ENCODE assay signal across 11 cellular contexts in the genomic region with DNA sequence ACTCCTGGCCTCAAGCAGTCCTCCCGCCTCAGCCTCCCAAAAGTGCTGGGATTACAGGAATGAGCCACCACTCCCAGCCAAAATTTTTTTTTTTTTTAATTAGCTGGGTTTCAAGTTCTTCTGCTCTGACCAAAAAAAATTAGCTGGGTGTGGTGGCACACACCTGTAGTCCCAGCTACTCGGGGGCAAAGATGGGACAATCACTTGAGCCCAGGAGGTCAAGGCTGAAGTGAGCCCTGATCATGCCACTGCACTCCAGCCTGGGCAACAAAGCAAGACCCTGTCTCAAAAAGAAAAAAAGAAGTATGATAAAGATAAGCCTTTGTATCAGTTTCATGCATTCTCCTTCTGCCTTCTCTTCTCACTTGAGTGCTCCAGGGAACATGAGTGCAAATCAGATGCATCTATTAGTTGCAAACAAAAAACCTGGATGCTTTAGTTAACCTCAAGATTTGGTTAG. TPM values are rescaled to one million over a fixed set of nuclear protein-coding genes. Genes with fewer than 3 reads are reported as not detected.
DNase-seq lines count a peak whose midpoint lies in the region; ATAC-seq, FAIRE-seq and TF ChIP-seq lines count a peak whose summit lies in the region.
"Had no signal": no experiment of that assay in that cellular context is flagged by ENCODE, and none has a peak within 500 bp of the region (broad histone marks: within the 10 kb centered on the region; RNA-seq: fewer than 3 reads in every experiment).

No MANE protein-coding gene starts in this region.

- H3K9ac ChIP-seq in ES-I3 (ENCODE audit: low read depth, low read length) = 0 out of 2 replicates have a peak overlapping the region, but pooled peaks have one; percentile 62

- no peak for DNase-seq in A549 (ENCODE audit: low read depth in 1 of 2, low spot score in 1 of 2)
- DNase-seq in breast epithelium (ENCODE audit: low spot score in 2 of 2) = no peak
- no peak for DNase-seq in naive thymus-derived CD4-positive, alpha-beta T cell
- DNase-seq in iPS-NIHi11 (ENCODE audit: low spot score) = no peak
- DNase-seq in DMS53 (lab: John Stamatoyannopoulos, UW) = no peak
- no peak for DNase-seq in suprapubic skin (ENCODE audit: low spot score in 2 of 2)
- DNase-seq: activated T-cell treated with anti-CD3 and anti-CD28 coated beads, Interleukin-2, amount 50 U/mL, for 1 hour; NCI-H1417 treated with DMSO at 0.1 percent for 48 hours; stimulated activated CD4-positive, alpha-beta T cell treated with anti-CD3 and anti-CD28 coated beads, Interleukin-12 subunit alpha, Interleukin-12 subunit beta, amount 100 ng/mL, for 4 hours had no signal

- H3K27ac ChIP-seq in A549 = peak overlapping the region; percentile 95 to 99
- peak overlapping the region; percentile 86 to 89 for H3K27ac ChIP-seq in breast epithelium
- peak overlapping the region; percentile 12 for H3K27ac ChIP-seq in naive thymus-derived CD4-positive, alpha-beta T cell (ENCODE audit: low read depth, low read length)
- H3K27ac ChIP-seq in suprapubic skin = no peak overlapping the region

- peaks cover 52% of the 10 kb centered on the region for H3K4me1 ChIP-seq in A549
- peaks cover 7% of the 10 kb centered on the region for H3K4me1 ChIP-seq in ES-I3 (ENCODE audit: insufficient read depth, low read length)
- peaks cover 0 to 6% of the 10 kb centered on the region in 2 donors for H3K4me1 ChIP-seq in breast epithelium
- H3K4me1 ChIP-seq in naive thymus-derived CD4-positive, alpha-beta T cell (ENCODE audit: control insufficient read depth in 2 of 2, insufficient read depth in 2 of 2, low read length in 2 of 2) = peaks cover 10 to 18% of the 10 kb centered on the region in 2 donors
- peaks cover 19% of the 10 kb centered on the region for H3K4me1 ChIP-seq in suprapubic skin

- H3K27ac Mint-ChIP-seq in naive thymus-derived CD4-positive, alpha-beta T cell = peak overlapping the region in 8 of 9 donors; percentile 6 to 93 (median 62)

- 14% methylated on average over 2 of the region's 2 CpGs for WGBS in A549 (ENCODE audit: missing lambda C conversion rate)
- WGBS in suprapubic skin = 86% methylated on average over 2 of the region's 2 CpGs

- no peak for TF ChIP-seq EP300 in A549 (IDR thresholded peaks at IDR 0.05)
- no peak for TF ChIP-seq EP300 in suprapubic skin (IDR thresholded peaks at IDR 0.05)

- H3K4me3 Mint-ChIP-seq in naive thymus-derived CD4-positive, alpha-beta T cell = peak overlapping the region in 2 of 10 donors; percentile 57 to 95

- no peak for FAIRE-seq in A549 (lab: Jason Lieb, UNC)

- H3K4me1 Mint-ChIP-seq in naive thymus-derived CD4-positive, alpha-beta T cell = peaks cover 15 to 55% (median 27%) of the 10 kb centered on the region in 7 donors

- H3K4me3 ChIP-seq in A549 = peak overlapping the region; percentile 77
- H3K4me3 ChIP-seq in breast epithelium = peak overlapping the region in 1 of 3 donors; percentile 75
- H3K4me3 ChIP-seq in naive thymus-derived CD4-positive, alpha-beta T cell (ENCODE audit: low read length) = no peak overlapping the region
- no peak overlapping the region for H3K4me3 ChIP-seq in suprapubic skin

- TF ChIP-seq POLR2A in A549 (IDR thresholded peaks at IDR 0.05; ENCODE audit: low read length) = no peak
- no peak for TF ChIP-seq POLR2A in breast epithelium (IDR thresholded peaks at IDR 0.05)
- TF ChIP-seq POLR2A in suprapubic skin (IDR thresholded peaks at IDR 0.05) = no peak

- H3K9me3 ChIP-seq in A549 (no peaks in the 10 kb centered on the region), ES-I3 (ENCODE audit: control insufficient read depth, insufficient read depth, low read length) (no peaks in the 10 kb centered on the region), breast epithelium (no peaks in the 10 kb centered on the region), suprapubic skin (no peaks in the 10 kb centered on the region)
- H3K9me3 ChIP-seq in naive thymus-derived CD4-positive, alpha-beta T cell (ENCODE audit: control insufficient read depth in 2 of 3, low read length in 3 of 3) = no peaks in the 10 kb centered on the region

- H3K36me3 ChIP-seq in ES-I3 (ENCODE audit: insufficient read depth, low read length) (no peaks in the 10 kb centered on the region), breast epithelium (no peaks in the 10 kb centered on the region), suprapubic skin (no peaks in the 10 kb centered on the region)
- H3K36me3 ChIP-seq in naive thymus-derived CD4-positive, alpha-beta T cell (ENCODE audit: control insufficient read depth in 2 of 3, insufficient read depth in 3 of 3, low read length in 3 of 3) = no peaks in the 10 kb centered on the region

- no peak for TF ChIP-seq RAD21 in A549 (conservative IDR thresholded peaks at IDR 0.05 in 1 of 2, IDR thresholded peaks at IDR 0.05 in 1 of 2)

- H3K9me3 Mint-ChIP-seq in naive thymus-derived CD4-positive, alpha-beta T cell = no peaks in the 10 kb centered on the region

- H3K27me3 ChIP-seq in breast epithelium (no peaks in the 10 kb centered on the region), suprapubic skin (no peaks in the 10 kb centered on the region)
- H3K27me3 ChIP-seq in naive thymus-derived CD4-positive, alpha-beta T cell (ENCODE audit: control insufficient read depth in 2 of 2, insufficient read depth in 2 of 2, low read length in 2 of 2) = no peaks in the 10 kb centered on the region

- TF ChIP-seq CTCF in A549 (IDR thresholded peaks at IDR 0.05) (no peak), breast epithelium (IDR thresholded peaks at IDR 0.05) (no peak), suprapubic skin (IDR thresholded peaks at IDR 0.05) (no peak)

- no peak for ATAC-seq in A549
- no peak for ATAC-seq in naive thymus-derived CD4-positive, alpha-beta T cell
- ATAC-seq in HG02623 (IDR thresholded peaks at IDR 0.05; ENCODE audit: unreplicated experiment) = no peak

- CTCF ChIA-PET in A549 (lab: Yijun Ruan, JAX) = interaction anchor here (1.0 to 18.6 kb wide), 7 partner anchors 15 to 329 kb away, joined by 3 to 160 read pairs (median 7); partner anchors contain the start of gene NOB1
- CTCF ChIA-PET in naive thymus-derived CD4-positive, alpha-beta T cell (lab: Charles Lee) = interaction anchor here (1.0 to 1.6 kb wide), 3 partner anchors 14 to 30 kb away, joined by 3 to 4 read pairs (median 4); partner anchors contain the start of gene NOB1

- intact Hi-C loops in breast epithelium (cut with DNase I; ENCODE audit: low total_unique reads) = no loop called here
- intact Hi-C loops in naive thymus-derived CD4-positive, alpha-beta T cell (cut with micrococcal nuclease) = loop anchor here in 1 of 2 donors (10.0 kb wide), 1 partner anchor 130 kb away; no protein-coding TSS in a partner anchor

- POLR2A ChIA-PET in A549 (lab: Yijun Ruan, JAX) = interaction anchor here (0.6 to 5.3 kb wide), 3 partner anchors 30 to 326 kb away, joined by 3 to 59 read pairs (median 3); partner anchors contain the start of gene NOB1
- POLR2A ChIA-PET in naive thymus-derived CD4-positive, alpha-beta T cell (lab: Charles Lee) = interaction anchor here (0.6 to 2.6 kb wide), 4 partner anchors 30 to 390 kb away, joined by 3 to 17 read pairs (median 4); partner anchors contain the start of gene WWP2

- no peaks in the 10 kb centered on the region for H3K27me3 Mint-ChIP-seq in naive thymus-derived CD4-positive, alpha-beta T cell

- peak overlapping the region; percentile 93 for H3K4me2 ChIP-seq in A549

- no peaks in the 10 kb centered on the region for H3K36me3 Mint-ChIP-seq in naive thymus-derived CD4-positive, alpha-beta T cell

TF ChIP-seq in A549, 52 proteins besides CTCF, POLR2A, EP300 and RAD21:
- TF ChIP-seq SMC3 (IDR thresholded peaks at IDR 0.05) (no peak), CHD2 (IDR thresholded peaks at IDR 0.05; ENCODE audit: low read length, partially characterized antibody) (no peak), MYC (IDR thresholded peaks at IDR 0.05; ENCODE audit: borderline replicate concordance, low read length) (no peak), RFX5 (IDR thresholded peaks at IDR 0.05) (no peak), MAZ (IDR thresholded peaks at IDR 0.05; ENCODE audit: borderline replicate concordance, low read depth, low read length) (no peak)

RNA-seq across cellular contexts. Expression of gene NQO1, which starts 1.9 kb away (rescaled TPM):
- 1,834 and 2,226 TPM in 2 replicates for polyA plus RNA-seq in A549 (2011; rRNA removed)
- 1,879 and 2,170 TPM in 2 replicates for polyA plus RNA-seq in A549 (2012; cell fraction: cytosol; rRNA removed)
- polyA plus RNA-seq in A549 (2012; cell fraction: nucleus; rRNA removed) = 1,128 and 1,581 TPM in 2 replicates
- polyA plus RNA-seq in A549 (2017; fragmentation: RNase III; extraction: RNeasy Plus Mini Kit Qiagen cat#74134 plus additional on column Dnase treatment) = 2,775 to 2,908 TPM (median 2,777 TPM) in 3 replicates
- polyA minus RNA-seq in A549 (2011; rRNA and poly(A)+ RNA removed) = 822 and 1,005 TPM in 2 replicates
- total RNA-seq in breast epithelium = 100 to 1,000 TPM; 116 to 188 (median 133) TPM
- total RNA-seq in naive thymus-derived CD4-positive, alpha-beta T cell = 10 to 100 TPM in 1 of 5 experiments, 1 to 10 TPM in 4; 1.7 to 27.3 (median 3.2) TPM
- polyA plus RNA-seq in naive thymus-derived CD4-positive, alpha-beta T cell = 1 to 10 TPM; 2.2 to 5.3 TPM
- 10 to 100 TPM; 10.2 to 34.6 (median 21.4) TPM for total RNA-seq in suprapubic skin

RNA-seq across cellular contexts. Expression of gene NOB1, which starts 30.3 kb away (rescaled TPM):
- 120 and 134 TPM in 2 replicates for polyA plus RNA-seq in A549 (2011; rRNA removed)
- 164 and 165 TPM in 2 replicates for polyA plus RNA-seq in A549 (2012; cell fraction: cytosol; rRNA removed)
- 135 and 142 TPM in 2 replicates for polyA plus RNA-seq in A549 (2012; cell fraction: nucleus; rRNA removed)
- polyA plus RNA-seq in A549 (2017; fragmentation: RNase III; extraction: RNeasy Plus Mini Kit Qiagen cat#74134 plus additional on column Dnase treatment) = 111 to 123 TPM (median 116 TPM) in 3 replicates
- 93.6 and 122 TPM in 2 replicates for polyA minus RNA-seq in A549 (2011; rRNA and poly(A)+ RNA removed)
- total RNA-seq in breast epithelium = 10 to 100 TPM; 41.6 to 45.8 (median 41.8) TPM
- total RNA-seq in naive thymus-derived CD4-positive, alpha-beta T cell = 10 to 100 TPM; 24.1 to 72.8 (median 45.0) TPM
- polyA plus RNA-seq in naive thymus-derived CD4-positive, alpha-beta T cell = 10 to 100 TPM; 46.5 to 70.4 TPM
- total RNA-seq in suprapubic skin = 10 to 100 TPM; 45.2 to 62.9 (median 52.1) TPM

RNA-seq across cellular contexts. Expression of gene WWP2, which starts 37.7 kb away (rescaled TPM):
- polyA plus RNA-seq in A549 (2011; rRNA removed) (15.5 and 16.1 TPM in 2 replicates), A549 (2017; fragmentation: RNase III; extraction: RNeasy Plus Mini Kit Qiagen cat#74134 plus additional on column Dnase treatment) (16.2 to 17.6 TPM (median 16.9 TPM) in 3 replicates)
- polyA plus RNA-seq in A549 (2012; cell fraction: cytosol; rRNA removed) = 12.5 and 15.3 TPM in 2 replicates
- 35.6 and 38.2 TPM in 2 replicates for polyA plus RNA-seq in A549 (2012; cell fraction: nucleus; rRNA removed)
- polyA minus RNA-seq in A549 (2011; rRNA and poly(A)+ RNA removed) = 18.9 and 27.5 TPM in 2 replicates
- total RNA-seq in breast epithelium (10 to 100 TPM; 34.1 to 46.5 (median 34.7) TPM), suprapubic skin (10 to 100 TPM; 27.1 to 48.9 (median 42.2) TPM)
- total RNA-seq in naive thymus-derived CD4-positive, alpha-beta T cell = 10 to 100 TPM; 58.4 to 81.3 (median 72.1) TPM
- 10 to 100 TPM; 29.2 to 51.4 TPM for polyA plus RNA-seq in naive thymus-derived CD4-positive, alpha-beta T cell
